In the genomic region with DNA sequence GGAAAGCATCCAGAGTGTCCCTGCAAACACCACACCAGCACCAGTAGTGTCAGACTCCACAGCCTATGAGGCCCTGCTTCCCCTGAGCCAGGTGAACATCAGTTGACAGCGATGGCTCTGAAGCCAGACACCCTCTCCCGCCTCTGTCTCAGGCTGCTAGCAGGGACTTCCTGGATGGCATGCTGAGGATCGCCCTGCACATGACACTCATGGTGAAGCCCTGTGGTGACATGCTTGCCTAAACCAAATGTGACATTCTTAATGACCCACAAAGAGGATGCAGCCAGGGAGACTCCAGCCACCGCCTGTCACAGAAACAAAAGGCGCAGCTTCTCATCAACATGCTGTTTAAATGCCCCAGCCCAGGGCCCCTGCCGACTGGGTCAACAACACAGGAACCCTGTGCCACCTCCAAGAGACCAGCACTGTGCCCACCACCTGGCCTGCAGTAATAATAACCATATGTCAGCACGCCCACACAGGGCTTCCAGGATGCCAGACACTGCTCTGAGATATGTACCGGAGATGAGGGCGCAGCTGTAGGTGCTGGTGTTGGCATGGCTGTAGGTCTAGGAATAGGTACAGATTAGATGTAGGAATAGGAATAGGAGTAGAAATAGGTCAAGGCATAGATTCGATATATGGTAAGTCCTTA, we compare ENCODE assay signal across 1 cellular context.
TF ChIP-seq lines count a peak whose summit lies in the region.

No MANE protein-coding gene starts in this region.

TF ChIP-seq in H1, 55 proteins besides CTCF, POLR2A, EP300 and RAD21:
- TF ChIP-seq, protein P1, sequence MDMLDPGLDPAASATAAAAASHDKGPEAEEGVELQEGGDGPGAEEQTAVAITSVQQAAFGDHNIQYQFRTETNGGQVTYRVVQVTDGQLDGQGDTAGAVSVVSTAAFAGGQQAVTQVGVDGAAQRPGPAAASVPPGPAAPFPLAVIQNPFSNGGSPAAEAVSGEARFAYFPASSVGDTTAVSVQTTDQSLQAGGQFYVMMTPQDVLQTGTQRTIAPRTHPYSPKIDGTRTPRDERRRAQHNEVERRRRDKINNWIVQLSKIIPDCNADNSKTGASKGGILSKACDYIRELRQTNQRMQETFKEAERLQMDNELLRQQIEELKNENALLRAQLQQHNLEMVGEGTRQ (IDR thresholded peaks at IDR 0.05; ENCODE audit: low read length): no peak
- TF ChIP-seq TAF7 (optimal IDR thresholded peaks at IDR 0.05; ENCODE audit: borderline replicate concordance, low read depth, low read length): no peak
- no peak for TF ChIP-seq SIN3A (conservative IDR thresholded peaks at IDR 0.05 in 1 of 2, IDR thresholded peaks at IDR 0.05 in 1 of 2; ENCODE audit: low read depth in 1 of 2, low read length in 2 of 2)
- TF ChIP-seq SP1 (IDR thresholded peaks at IDR 0.05; ENCODE audit: low read depth, low read length): no peak
- no peak for TF ChIP-seq FOSL1 (IDR thresholded peaks at IDR 0.05; ENCODE audit: insufficient read depth, low read depth, low read length)
- no peak for TF ChIP-seq SAP30 (IDR thresholded peaks at IDR 0.05; ENCODE audit: insufficient read depth, insufficient replicate concordance, low read length)
- no peak for TF ChIP-seq KDM5A (IDR thresholded peaks at IDR 0.05; ENCODE audit: low read length)
- no peak for TF ChIP-seq SP4 (IDR thresholded peaks at IDR 0.05; ENCODE audit: low read length)
- TF ChIP-seq EGR1 (IDR thresholded peaks at IDR 0.05; ENCODE audit: borderline replicate concordance, low read depth, low read length): no peak
